Comparison of ENCODE assay signal across 24 cellular contexts in genomic region chr14:101453225-101453624, GRCh38.
"Had no signal": no experiment of that assay in that cellular context is flagged by ENCODE, and none has a peak within 500 bp of the region (broad histone marks: within the 10 kb centered on the region; RNA-seq: fewer than 3 reads in every experiment).

No MANE protein-coding gene starts in this region.

- H3K36me3 ChIP-seq: neural progenitor cell, ovary, right lobe of liver, sigmoid colon, stomach, thoracic aorta, thyroid gland, tibial nerve, upper lobe of left lung, vagina had no signal

- H3K4me3 ChIP-seq: neural progenitor cell, ovary, psoas muscle, right lobe of liver, sigmoid colon, stomach, thoracic aorta, thyroid gland, tibial nerve, upper lobe of left lung, vagina had no signal

- DNase-seq: occipital lobe; ovary; posterior cingulate gyrus; psoas muscle; right cardiac atrium; right lobe of liver; small intestine; stimulated activated CD4-positive, alpha-beta T cell treated with anti-CD3 and anti-CD28 coated beads, Interleukin-15, amount 100 ng/mL, for 24 hours; stimulated activated CD4-positive, alpha-beta T cell treated with anti-CD3 and anti-CD28 coated beads, Interleukin-2, amount 100 ng/mL, for 24 hours; stimulated activated CD4-positive, alpha-beta T cell treated with anti-CD3 and anti-CD28 coated beads, Interleukin-2, amount 100 ng/mL, for 48 hours; stimulated activated CD4-positive, alpha-beta T cell treated with anti-CD3 and anti-CD28 coated beads, Interleukin-4, amount 100 ng/mL, for 24 hours; stimulated activated naive B cell treated with anti-CD40 and anti-IgM and Interleukin-4, amounts not matched to agents 10 μg/mL and 1 μg/mL and 100 μg/mL, for 72 hours; stimulated activated naive CD4-positive, alpha-beta T cell treated with Interleukin-2 at 50 U/mL for 16 hours; stomach; thyroid gland; trophoblast cell; upper lobe of left lung had no signal

- H3K27me3 ChIP-seq: vagina had no signal

- H3K9ac ChIP-seq: neural progenitor cell, parathyroid adenoma had no signal

- H2AFZ ChIP-seq: neural progenitor cell, parathyroid adenoma had no signal

- H3K4me1 ChIP-seq: parathyroid adenoma, psoas muscle, right lobe of liver, thyroid gland, vagina had no signal

- H3K4me2 ChIP-seq: neural progenitor cell had no signal

- H3K79me2 ChIP-seq: parathyroid adenoma had no signal

- H3K9me3 ChIP-seq: ovary, psoas muscle, right lobe of liver, sigmoid colon, stomach, thoracic aorta, thyroid gland, tibial nerve, upper lobe of left lung, vagina had no signal

- H3K27ac ChIP-seq: neural progenitor cell, ovary, parathyroid adenoma, psoas muscle, right lobe of liver, sigmoid colon, stomach, thoracic aorta, thyroid gland, tibial nerve, upper lobe of left lung, vagina had no signal

- ATAC-seq: psoas muscle; right cardiac atrium; right lobe of liver; stimulated activated effector memory CD8-positive, alpha-beta T cell treated with anti-CD3 and anti-CD28 coated beads, Interleukin-12 subunit alpha, Interleukin-12 subunit beta, amount 100 ng/mL, for 72 hours; stimulated activated naive B cell treated with anti-CD40 and anti-IgM and Interleukin-4, amounts not matched to agents 10 μg/mL and 1 μg/mL and 100 μg/mL, for 72 hours had no signal
